Comparison of ENCODE assay signal across 17 cellular contexts in the genomic region with DNA sequence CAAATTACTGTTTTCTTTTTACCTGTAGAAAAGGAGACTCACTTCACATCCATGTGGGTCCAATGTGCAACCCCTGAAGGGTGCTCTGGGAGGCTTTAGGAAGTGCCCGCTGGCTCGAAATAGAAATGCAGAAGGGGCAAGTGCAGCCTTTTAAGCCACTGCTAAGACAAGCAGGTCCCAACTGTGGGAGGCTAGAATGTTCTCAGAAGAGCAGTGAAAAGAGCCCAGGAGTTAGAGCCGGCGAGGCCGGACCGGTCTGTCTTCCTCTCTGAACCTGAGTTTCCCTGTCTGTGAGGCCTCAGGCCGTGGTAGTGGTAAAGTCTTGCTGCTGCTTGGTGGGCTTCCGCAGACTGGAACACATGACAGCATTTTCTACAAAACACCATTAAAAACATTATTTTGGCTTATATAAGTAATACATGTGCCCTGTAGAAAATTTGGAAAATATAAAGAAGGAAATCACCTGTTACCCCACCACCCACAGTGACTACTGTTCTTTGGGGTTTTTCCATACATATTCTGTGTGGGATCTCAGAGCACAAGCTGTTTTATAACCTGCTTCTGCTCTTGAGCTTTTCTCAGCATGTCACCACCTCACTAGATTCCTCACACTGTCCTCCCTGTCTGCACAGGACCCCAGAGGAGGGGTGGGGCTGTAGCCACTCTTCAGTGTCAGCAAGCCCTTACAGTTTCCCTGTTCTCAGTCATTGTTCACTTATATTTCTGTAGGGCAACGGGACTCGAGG. TPM values are rescaled to one million over a fixed set of nuclear protein-coding genes. Genes with fewer than 3 reads are reported as not detected.
DNase-seq lines count a peak whose midpoint lies in the region; ATAC-seq lines count a peak whose summit lies in the region.
"Had no signal": no experiment of that assay in that cellular context is flagged by ENCODE, and none has a peak within 500 bp of the region (broad histone marks: within the 10 kb centered on the region; RNA-seq: fewer than 3 reads in every experiment).

No MANE protein-coding gene starts in this region.

- no peaks in the 10 kb centered on the region for H3K36me3 ChIP-seq in aorta (ENCODE audit: control insufficient read depth in 1 of 2, insufficient read depth in 2 of 2, low read length in 1 of 2)
- H3K36me3 ChIP-seq: SJCRH30 had no signal

- H3K27me3 Mint-ChIP-seq in activated T-helper 17 cell treated with anti-CD3 and anti-CD28 coated beads, Interleukin-2, amount 50 U/mL, for 72 hours = no peaks in the 10 kb centered on the region
- H3K27me3 Mint-ChIP-seq: activated CD8-positive, alpha-beta T cell treated with anti-CD3 and anti-CD28 coated beads for 36 hours had no signal

- DNase-seq in left ventricle myocardium superior = peak; percentile 6
- no peak for DNase-seq in Right ventricle myocardium superior
- peak; percentile 44 for DNase-seq in medulla oblongata (ENCODE audit: extremely low spot score)
- peak; percentile 19 to 62 for DNase-seq in aorta
- DNase-seq in NCI-H1105 (lab: John Stamatoyannopoulos, UW) = no peak
- DNase-seq in Ammon's horn (ENCODE audit: low spot score) = no peak
- DNase-seq: activated CD8-positive, alpha-beta T cell treated with anti-CD3 and anti-CD28 coated beads for 36 hours; GDM1; naive B cell; NCI-H2029 treated with DMSO at 0.1 percent for 48 hours; NCI-H774; SJCRH30; stimulated activated CD4-positive, alpha-beta T cell treated with anti-CD3 and anti-CD28 coated beads, Interleukin-1b, Interleukin-23, amount 100 ng/mL, for 48 hours; transverse colon had no signal

- 66 to 74% methylated on average over 10 of the region's 10 CpGs for WGBS in aorta, 2 donors

- no peak overlapping the region for H3K27ac ChIP-seq in aorta (ENCODE audit: low read depth in 1 of 2, low read length in 2 of 2)
- H3K27ac ChIP-seq: SJCRH30 had no signal

- no peak for ATAC-seq in left ventricle myocardium superior
- ATAC-seq in Right ventricle myocardium superior (ENCODE audit: poor library complexity) = no peak
- ATAC-seq in activated T-helper 17 cell treated with anti-CD3 and anti-CD28 coated beads, Interleukin-2, amount 50 U/mL, for 72 hours (replicated peaks) = no peak
- ATAC-seq in aorta (ENCODE audit: low FRiP score) = no peak
- no peak for ATAC-seq in GM21528 (IDR thresholded peaks at IDR 0.05; ENCODE audit: low FRiP score, unreplicated experiment)
- ATAC-seq: activated CD8-positive, alpha-beta T cell treated with anti-CD3 and anti-CD28 coated beads for 36 hours had no signal

- H3K4me1 ChIP-seq in aorta (ENCODE audit: control insufficient read depth in 1 of 2, insufficient read depth in 2 of 2, low read length in 2 of 2) = no peaks in the 10 kb centered on the region
- H3K4me1 ChIP-seq: SJCRH30 had no signal

- H3K9me3 Mint-ChIP-seq in activated T-helper 17 cell treated with anti-CD3 and anti-CD28 coated beads, Interleukin-2, amount 50 U/mL, for 72 hours = no peaks in the 10 kb centered on the region
- H3K9me3 Mint-ChIP-seq: activated CD8-positive, alpha-beta T cell treated with anti-CD3 and anti-CD28 coated beads for 36 hours; naive B cell had no signal

- no peaks in the 10 kb centered on the region for H3K36me3 Mint-ChIP-seq in activated T-helper 17 cell treated with anti-CD3 and anti-CD28 coated beads, Interleukin-2, amount 50 U/mL, for 72 hours (ENCODE audit: low read depth)
- H3K36me3 Mint-ChIP-seq: naive B cell had no signal

- H3K4me3 Mint-ChIP-seq in activated T-helper 17 cell treated with anti-CD3 and anti-CD28 coated beads, Interleukin-2, amount 50 U/mL, for 72 hours = no peak overlapping the region
- H3K4me3 Mint-ChIP-seq: activated CD8-positive, alpha-beta T cell treated with anti-CD3 and anti-CD28 coated beads for 36 hours had no signal

- H3K27me3 ChIP-seq in aorta (ENCODE audit: control insufficient read depth in 1 of 2, insufficient read depth in 2 of 2, low read length in 1 of 2) = no peaks in the 10 kb centered on the region
- H3K27me3 ChIP-seq: SJCRH30, transverse colon had no signal

- intact Hi-C loops in left ventricle myocardium superior (cut with micrococcal nuclease) (no loop called here), Right ventricle myocardium superior (cut with DNase I) (no loop called here), aorta (cut with DNase I) (no loop called here)

- H3K4me3 ChIP-seq in aorta (ENCODE audit: low read length in 2 of 2) = no peak overlapping the region
- H3K4me3 ChIP-seq: SJCRH30, transverse colon had no signal

- H3K4me1 Mint-ChIP-seq in activated T-helper 17 cell treated with anti-CD3 and anti-CD28 coated beads, Interleukin-2, amount 50 U/mL, for 72 hours = peaks cover 5% of the 10 kb centered on the region

- H3K27ac Mint-ChIP-seq in activated T-helper 17 cell treated with anti-CD3 and anti-CD28 coated beads, Interleukin-2, amount 50 U/mL, for 72 hours = peak overlapping the region; percentile 23
- H3K27ac Mint-ChIP-seq: activated CD8-positive, alpha-beta T cell treated with anti-CD3 and anti-CD28 coated beads for 36 hours had no signal

- no peaks in the 10 kb centered on the region for H3K9me3 ChIP-seq in aorta (ENCODE audit: control insufficient read depth, low read length)
- H3K9me3 ChIP-seq: Caco-2, SJCRH30, transverse colon had no signal

RNA-seq across cellular contexts. Expression of gene CKB, which starts 6.0 kb away (rescaled TPM):
- total RNA-seq in left ventricle myocardium superior (533 TPM), Right ventricle myocardium superior (702 TPM), aorta (100 to 1,000 TPM in 1 of 2 donors, 10 to 100 TPM in 1; 78.1 to 109 TPM)
- total RNA-seq in activated T-helper 17 cell treated with anti-CD3 and anti-CD28 coated beads, Interleukin-2, amount 50 U/mL, for 72 hours = 10 to 100 TPM in 1 of 2 donors, 1 to 10 TPM in 1; 4.5 to 13.4 TPM
- polyA plus RNA-seq in aorta = 10 to 100 TPM; 46.6 to 91.3 TPM

RNA-seq across cellular contexts. Expression of gene TRMT61A, which starts 12.4 kb away (rescaled TPM):
- total RNA-seq in left ventricle myocardium superior = 5.5 TPM
- 5.0 TPM for total RNA-seq in Right ventricle myocardium superior
- total RNA-seq in activated T-helper 17 cell treated with anti-CD3 and anti-CD28 coated beads, Interleukin-2, amount 50 U/mL, for 72 hours = 10 to 100 TPM in 1 of 2 donors, 1 to 10 TPM in 1; 7.0 to 17.2 TPM
- 10 to 100 TPM; 11.4 to 11.8 TPM for total RNA-seq in aorta
- 10 to 100 TPM in 1 of 2 donors, 1 to 10 TPM in 1; 6.4 to 12.4 TPM for polyA plus RNA-seq in aorta

RNA-seq across cellular contexts. Expression of gene BAG5, which starts 45.9 kb away (rescaled TPM):
- total RNA-seq in left ventricle myocardium superior (16.4 TPM), Right ventricle myocardium superior (14.3 TPM), aorta (10 to 100 TPM; 30.4 to 30.8 TPM)
- total RNA-seq in activated T-helper 17 cell treated with anti-CD3 and anti-CD28 coated beads, Interleukin-2, amount 50 U/mL, for 72 hours = 10 to 100 TPM; 21.0 to 33.2 TPM
- 10 to 100 TPM in 1 of 2 donors, 1 to 10 TPM in 1; 9.2 to 14.9 TPM for polyA plus RNA-seq in aorta

RNA-seq across cellular contexts. Expression of gene COA8, which starts 46.2 kb away (rescaled TPM):
- total RNA-seq in left ventricle myocardium superior (56.2 TPM), Right ventricle myocardium superior (60.6 TPM), aorta (10 to 100 TPM; 27.6 to 33.3 TPM)
- total RNA-seq in activated T-helper 17 cell treated with anti-CD3 and anti-CD28 coated beads, Interleukin-2, amount 50 U/mL, for 72 hours = 10 to 100 TPM; 30.9 to 39.9 TPM
- 10 to 100 TPM; 44.2 to 71.7 TPM for polyA plus RNA-seq in aorta

Comparison
In these comparisons a context has a peak if more than half of its experiments do, and no peak if none do; other contexts are left out.
1. DNase-seq: peak in left ventricle myocardium superior (single experiment), medulla oblongata (single experiment) and aorta (2 of 2); none in Right ventricle myocardium superior (single experiment), NCI-H1105 (single experiment) and Ammon's horn (single experiment).
2. RNA of gene CKB, which starts 6.0 kb away (total RNA-seq): 702 TPM in Right ventricle myocardium superior (single experiment), 533 TPM in left ventricle myocardium superior (single experiment) and 78.1 to 109 TPM in aorta; 4.5 to 13.4 TPM in activated T-helper 17 cell treated with anti-CD3 and anti-CD28 coated beads, Interleukin-2, amount 50 U/mL, for 72 hours; every median in the first group is over 4 times any median in the second.